In genomic region chr1:203628997-203629508, GRCh38 we compare ENCODE assay signal across 8 cellular contexts. TPM values are rescaled to one million over a fixed set of nuclear protein-coding genes. Genes with fewer than 3 reads are reported as not detected.
DNase-seq lines count a peak whose midpoint lies in the region; ATAC-seq, FAIRE-seq and TF ChIP-seq lines count a peak whose summit lies in the region.

No MANE protein-coding gene starts in this region.

- ATAC-seq in activated naive CD4-positive, alpha-beta T cell treated with anti-CD3 and anti-CD28 coated beads, Interleukin-2, amount 50 U/mL, for 72 hours = peak in 1 of 2 donors; percentile 6
- no peak for ATAC-seq in HG02840 (IDR thresholded peaks at IDR 0.05; ENCODE audit: low FRiP score, unreplicated experiment)

- TF ChIP-seq EP300 in stomach (IDR thresholded peaks at IDR 0.05) = no peak

- FAIRE-seq in frontal cortex (lab: Jason Lieb, UNC) = no peak

- H3K4me1 Mint-ChIP-seq in activated CD4-positive, alpha-beta T cell treated with anti-CD3 and anti-CD28 coated beads, Interleukin-2, amount 10 ng/mL, durations not matched to agents 24 days and 14 days = peaks cover 67% of the 10 kb centered on the region

- H3K36me3 ChIP-seq in iPS-20b (ENCODE audit: insufficient read depth, low read depth, low read length) (no peaks in the 10 kb centered on the region), stomach (no peaks in the 10 kb centered on the region)

- TF ChIP-seq CTCF in stomach (IDR thresholded peaks at IDR 0.05) = no peak

- TF ChIP-seq POLR2A in stomach (IDR thresholded peaks at IDR 0.05) = no peak

- intact Hi-C loops in activated CD4-positive, alpha-beta T cell treated with anti-CD3 and anti-CD28 coated beads, Interleukin-2, amount 10 ng/mL, durations not matched to agents 24 days and 14 days (cut with micrococcal nuclease) = loop anchor here (5.0 to 10.0 kb wide), 3 partner anchors 166 to 342 kb away; partner anchors contain the start of genes ZBED6 and ZC3H11A
- intact Hi-C loops in stomach (cut with DNase I; ENCODE audit: low total_unique reads) = no loop called here

- H3K27ac ChIP-seq in iPS-20b (ENCODE audit: low read length) = no peak overlapping the region
- peak overlapping the region; percentile 58 to 95 (median 92) for H3K27ac ChIP-seq in stomach

- H3K4me1 ChIP-seq in iPS-20b (ENCODE audit: insufficient read depth, low read length) (peaks cover 19% of the 10 kb centered on the region), stomach (peaks cover 28 to 70% (median 61%) of the 10 kb centered on the region in 4 donors)

- no peaks in the 10 kb centered on the region for H3K27me3 Mint-ChIP-seq in activated CD4-positive, alpha-beta T cell treated with anti-CD3 and anti-CD28 coated beads, Interleukin-2, amount 10 ng/mL, durations not matched to agents 24 days and 14 days

- DNase-seq in activated CD4-positive, alpha-beta T cell treated with anti-CD3 and anti-CD28 coated beads, Interleukin-2, amount 10 ng/mL, durations not matched to agents 24 days and 14 days = peak; percentile 77
- DNase-seq in activated CD4-positive, alpha-beta T cell treated with anti-CD3 and anti-CD28 coated beads, Interleukin-2, amount 50 U/mL, for 48 hours = no peak
- no peak for DNase-seq in activated naive CD4-positive, alpha-beta T cell treated with anti-CD3 and anti-CD28 coated beads, Interleukin-2, amount 50 U/mL, for 72 hours (ENCODE audit: low spot score in 2 of 2)
- no peak for DNase-seq in stomach
- DNase-seq in DMS 273 (lab: John Stamatoyannopoulos, UW; ENCODE audit: unreplicated experiment) = no peak
- DNase-seq in frontal cortex (ENCODE audit: low spot score in 2 of 2) = no peak

- 9 to 19% (median 13%) methylated on average over 15 to 24 of the region's 24 CpGs for WGBS in stomach, 5 donors

- H3K27me3 ChIP-seq in iPS-20b (ENCODE audit: insufficient read depth, low read length) = peaks cover 38% of the 10 kb centered on the region
- H3K27me3 ChIP-seq in stomach = no peaks in the 10 kb centered on the region

- H3K4me3 ChIP-seq in iPS-20b (ENCODE audit: low read length) (peak overlapping the region; percentile 79), stomach (peak overlapping the region; percentile 66 to 71 (median 69))

- H3K36me3 Mint-ChIP-seq in activated CD4-positive, alpha-beta T cell treated with anti-CD3 and anti-CD28 coated beads, Interleukin-2, amount 10 ng/mL, durations not matched to agents 24 days and 14 days (ENCODE audit: low read depth) = peaks cover 25% of the 10 kb centered on the region
- peaks cover 0 to 33% of the 10 kb centered on the region in 2 donors for H3K36me3 Mint-ChIP-seq in activated naive CD4-positive, alpha-beta T cell treated with anti-CD3 and anti-CD28 coated beads, Interleukin-2, amount 50 U/mL, for 72 hours

- no peaks in the 10 kb centered on the region for H3K9me3 ChIP-seq in iPS-20b (ENCODE audit: insufficient read depth, low read depth, low read length)
- H3K9me3 ChIP-seq in stomach = no peaks in the 10 kb centered on the region

- H3K9ac ChIP-seq in iPS-20b (ENCODE audit: low read depth, low read length) = peak overlapping the region; percentile 37; the same call in 1 of the 2 replicates

- no peaks in the 10 kb centered on the region for H3K9me3 Mint-ChIP-seq in activated CD4-positive, alpha-beta T cell treated with anti-CD3 and anti-CD28 coated beads, Interleukin-2, amount 10 ng/mL, durations not matched to agents 24 days and 14 days
- no peaks in the 10 kb centered on the region for H3K9me3 Mint-ChIP-seq in activated naive CD4-positive, alpha-beta T cell treated with anti-CD3 and anti-CD28 coated beads, Interleukin-2, amount 50 U/mL, for 72 hours

- peak overlapping the region; percentile 97 for H3K27ac Mint-ChIP-seq in activated CD4-positive, alpha-beta T cell treated with anti-CD3 and anti-CD28 coated beads, Interleukin-2, amount 10 ng/mL, durations not matched to agents 24 days and 14 days
- H3K27ac Mint-ChIP-seq in activated naive CD4-positive, alpha-beta T cell treated with anti-CD3 and anti-CD28 coated beads, Interleukin-2, amount 50 U/mL, for 72 hours = peak overlapping the region; percentile 88 to 94

- H3K4me3 Mint-ChIP-seq in activated CD4-positive, alpha-beta T cell treated with anti-CD3 and anti-CD28 coated beads, Interleukin-2, amount 10 ng/mL, durations not matched to agents 24 days and 14 days = peak overlapping the region; percentile 96

RNA-seq across cellular contexts. Expression of gene ATP2B4, which starts 2.4 kb away (rescaled TPM):
- 32.7 and 33.5 TPM in 2 replicates for total RNA-seq in activated CD4-positive, alpha-beta T cell treated with anti-CD3 and anti-CD28 coated beads, Interleukin-2, amount 10 ng/mL, durations not matched to agents 24 days and 14 days
- 10 to 100 TPM; 12.2 to 56.1 TPM for total RNA-seq in activated naive CD4-positive, alpha-beta T cell treated with anti-CD3 and anti-CD28 coated beads, Interleukin-2, amount 50 U/mL, for 72 hours
- total RNA-seq in stomach (100 to 1,000 TPM in 2 of 5 donors, 10 to 100 TPM in 3; 38.5 to 353 (median 78.2) TPM), frontal cortex (24.9 TPM)
- polyA plus RNA-seq in stomach = 10 to 100 TPM in 1 of 3 donors, 1 to 10 TPM in 2; 4.4 to 23.6 (median 4.8) TPM
